In the genomic region with DNA sequence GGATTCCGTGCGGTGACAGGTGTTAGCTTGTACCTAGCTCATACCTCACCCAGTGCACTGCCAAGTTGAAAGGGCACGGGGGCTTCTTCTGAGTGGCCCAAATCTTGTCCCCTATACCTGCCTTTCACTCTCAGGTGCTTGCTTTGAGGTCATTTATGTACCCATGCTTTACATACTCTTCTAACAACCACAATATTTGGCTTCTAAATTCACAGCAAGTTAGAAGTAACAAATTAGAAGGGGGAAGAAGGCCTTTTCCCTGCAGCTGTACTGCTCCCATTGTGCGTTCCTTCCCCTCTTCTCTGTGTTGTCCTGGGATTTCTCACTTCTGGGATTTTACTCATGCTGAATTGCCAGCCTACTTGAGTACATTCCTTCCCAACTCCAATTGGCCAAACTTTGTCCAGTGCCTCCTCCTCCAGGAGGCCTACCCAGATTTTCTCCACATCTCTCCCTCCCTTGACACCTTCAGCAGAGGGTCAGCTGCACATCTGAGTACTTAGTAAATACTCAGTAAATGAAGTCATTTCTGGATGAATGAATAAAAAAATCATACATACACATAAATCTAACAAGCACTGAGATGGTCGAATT, we compare ENCODE assay signal across 14 cellular contexts.
A peak's percentile ranks its signal among the peaks of the same experiment; 100 is the strongest.
DNase-seq lines count a peak whose midpoint lies in the region; FAIRE-seq and TF ChIP-seq lines count a peak whose summit lies in the region.
"Had no signal": no experiment of that assay in that cellular context is flagged by ENCODE, and none has a peak within 500 bp of the region (broad histone marks: within the 10 kb centered on the region; RNA-seq: fewer than 3 reads in every experiment).

No MANE protein-coding gene starts in this region.

- peak in 2 of 3 experiments; percentile 53 to 63 for DNase-seq in NCI-H1417 (lab: John Stamatoyannopoulos, UW)
- no peak for DNase-seq in NCI-H1417 treated with DMSO at 0.1 percent for 48 hours (lab: John Stamatoyannopoulos, UW)
- no peak for DNase-seq in GM12892 (ENCODE audit: insufficient read length)
- no peak for DNase-seq in activated T-helper 1 cell treated with anti-CD3 and anti-CD28 coated beads, Interleukin-12 subunit alpha, Interleukin-12 subunit beta, Interleukin-2, Interleukin-4 antibody, amounts not matched to agents 30 ng/mL and 10 ng/mL and 1 ng/mL, durations not matched to agents 14 hours and 24 hours and 36 hours (ENCODE audit: low spot score)
- DNase-seq in GM10266 (ENCODE audit: extremely low spot score): no peak
- DNase-seq in medulla oblongata (ENCODE audit: extremely low spot score): no peak
- DNase-seq in posterior vena cava (ENCODE audit: low spot score): no peak
- DNase-seq: activated CD4-positive, alpha-beta T cell treated with anti-CD3 and anti-CD28 coated beads, Interleukin-2, amount 50 U/mL, for 4 hours; mucosa of descending colon; T1000 had no signal

- no peak overlapping the region for H3K27ac Mint-ChIP-seq in activated T-helper 1 cell treated with anti-CD3 and anti-CD28 coated beads, Interleukin-12 subunit alpha, Interleukin-12 subunit beta, Interleukin-2, Interleukin-4 antibody, amounts not matched to agents 30 ng/mL and 10 ng/mL and 1 ng/mL, durations not matched to agents 14 hours and 24 hours and 36 hours
- H3K27ac Mint-ChIP-seq: activated T-helper 2 cell treated with anti-CD3 and anti-CD28 coated beads, Interferon-gamma antibody, Interleukin-2, Interleukin-4, amounts not matched to agents 10 μg/mL and 5 μg/mL and 100 μg/mL, durations not matched to agents 14 hours and 24 hours and 36 hours had no signal

- H3K27me3 ChIP-seq in layer of hippocampus (ENCODE audit: control insufficient read depth, insufficient read depth, low read length): peaks cover 28% of the 10 kb centered on the region

- no peaks in the 10 kb centered on the region for H3K9me3 Mint-ChIP-seq in activated T-helper 1 cell treated with anti-CD3 and anti-CD28 coated beads, Interleukin-12 subunit alpha, Interleukin-12 subunit beta, Interleukin-2, Interleukin-4 antibody, amounts not matched to agents 30 ng/mL and 10 ng/mL and 1 ng/mL, durations not matched to agents 14 hours and 24 hours and 36 hours
- H3K9me3 Mint-ChIP-seq: activated T-helper 2 cell treated with anti-CD3 and anti-CD28 coated beads, Interferon-gamma antibody, Interleukin-2, Interleukin-4, amounts not matched to agents 10 μg/mL and 5 μg/mL and 100 μg/mL, durations not matched to agents 14 hours and 24 hours and 36 hours had no signal

- FAIRE-seq in GM12892 (lab: Jason Lieb, UNC): peak; percentile 69
- FAIRE-seq: HTR-8/SVneo had no signal

- H3K36me3 Mint-ChIP-seq in activated T-helper 1 cell treated with anti-CD3 and anti-CD28 coated beads, Interleukin-12 subunit alpha, Interleukin-12 subunit beta, Interleukin-2, Interleukin-4 antibody, amounts not matched to agents 30 ng/mL and 10 ng/mL and 1 ng/mL, durations not matched to agents 14 hours and 24 hours and 36 hours (ENCODE audit: low read depth): no peaks in the 10 kb centered on the region

- intact Hi-C loops in activated T-helper 1 cell treated with anti-CD3 and anti-CD28 coated beads, Interleukin-12 subunit alpha, Interleukin-12 subunit beta, Interleukin-2, Interleukin-4 antibody, amounts not matched to agents 30 ng/mL and 10 ng/mL and 1 ng/mL, durations not matched to agents 14 hours and 24 hours and 36 hours (cut with micrococcal nuclease): loop anchor here (10.0 kb wide), 1 partner anchor 796 kb away; no protein-coding TSS in a partner anchor
- intact Hi-C loops in posterior vena cava (cut with DNase I): no loop called here

- TF ChIP-seq CTCF in GM10266 (IDR thresholded peaks at IDR 0.05; ENCODE audit: control insufficient read depth, insufficient read depth, low read depth, missing control alignments): no peak

- TF ChIP-seq POLR2A in GM12892 (IDR thresholded peaks at IDR 0.05; ENCODE audit: low read depth, low read length): no peak

- H3K4me1 Mint-ChIP-seq in activated T-helper 1 cell treated with anti-CD3 and anti-CD28 coated beads, Interleukin-12 subunit alpha, Interleukin-12 subunit beta, Interleukin-2, Interleukin-4 antibody, amounts not matched to agents 30 ng/mL and 10 ng/mL and 1 ng/mL, durations not matched to agents 14 hours and 24 hours and 36 hours (ENCODE audit: low read depth): peaks cover 18% of the 10 kb centered on the region

- peaks cover 59% of the 10 kb centered on the region for H3K27me3 Mint-ChIP-seq in activated T-helper 1 cell treated with anti-CD3 and anti-CD28 coated beads, Interleukin-12 subunit alpha, Interleukin-12 subunit beta, Interleukin-2, Interleukin-4 antibody, amounts not matched to agents 30 ng/mL and 10 ng/mL and 1 ng/mL, durations not matched to agents 14 hours and 24 hours and 36 hours (ENCODE audit: insufficient read depth)

- peak overlapping the region; percentile 66 for H3K4me3 Mint-ChIP-seq in activated T-helper 1 cell treated with anti-CD3 and anti-CD28 coated beads, Interleukin-12 subunit alpha, Interleukin-12 subunit beta, Interleukin-2, Interleukin-4 antibody, amounts not matched to agents 30 ng/mL and 10 ng/mL and 1 ng/mL, durations not matched to agents 14 hours and 24 hours and 36 hours

- peak overlapping the region; percentile 0 for H3K27ac ChIP-seq in layer of hippocampus (ENCODE audit: low read depth, low read length)
- H3K27ac ChIP-seq: brain microvascular endothelial cell had no signal

Comparison
In these comparisons a context has a peak if more than half of its experiments do, and no peak if none do; other contexts are left out.
1. DNase-seq: peak in NCI-H1417 (2 of 3); none in NCI-H1417 treated with DMSO at 0.1 percent for 48 hours (single experiment), GM12892 (single experiment), activated T-helper 1 cell treated with anti-CD3 and anti-CD28 coated beads, Interleukin-12 subunit alpha, Interleukin-12 subunit beta, Interleukin-2, Interleukin-4 antibody, amounts not matched to agents 30 ng/mL and 10 ng/mL and 1 ng/mL, durations not matched to agents 14 hours and 24 hours and 36 hours (single experiment), GM10266 (single experiment), medulla oblongata (single experiment) and posterior vena cava (single experiment).